ENCODE assay signal across 23 cellular contexts in genomic region chr4:82968972-82969371, GRCh38. TPM values are rescaled to one million over a fixed set of nuclear protein-coding genes. Genes with fewer than 3 reads are reported as not detected.
DNase-seq lines count a peak whose midpoint lies in the region; ATAC-seq and TF ChIP-seq lines count a peak whose summit lies in the region.
"Had no signal": no experiment of that assay in that cellular context is flagged by ENCODE, and none has a peak within 500 bp of the region (broad histone marks: within the 10 kb centered on the region; RNA-seq: fewer than 3 reads in every experiment).

No MANE protein-coding gene starts in this region.

- H3K27ac Mint-ChIP-seq in activated T-cell treated with anti-CD3 and anti-CD28 coated beads, Interleukin-2, amount 50 U/mL, for 72 hours = peak overlapping the region; percentile 58
- H3K27ac Mint-ChIP-seq in nephron progenitor cell = peak overlapping the region; percentile 33
- no peak overlapping the region for H3K27ac Mint-ChIP-seq in endodermal cell
- H3K27ac Mint-ChIP-seq: activated CD4-positive, alpha-beta T cell treated with anti-CD3 and anti-CD28 coated beads for 36 hours; B cell had no signal

- no peak for TF ChIP-seq CTCF in nephron progenitor cell (IDR thresholded peaks at IDR 0.05)
- TF ChIP-seq CTCF in endodermal cell (conservative IDR thresholded peaks at IDR 0.05) = no peak

- no peak for DNase-seq in activated T-cell treated with anti-CD3 and anti-CD28 coated beads, Interleukin-2, amount 50 U/mL, for 72 hours
- no peak for DNase-seq in activated T-cell treated with anti-CD3 and anti-CD28 coated beads, Interleukin-2, amount 50 U/mL, for 48 hours
- peak; percentile 5 for DNase-seq in NCI-H82 treated with DMSO at 0.1 percent for 48 hours (lab: John Stamatoyannopoulos, UW; ENCODE audit: unreplicated experiment)
- no peak for DNase-seq in nephron progenitor cell
- no peak for DNase-seq in endodermal cell
- DNase-seq in retina = no peak
- no peak for DNase-seq in Right ventricle myocardium superior
- DNase-seq: activated CD4-positive, alpha-beta T cell treated with anti-CD3 and anti-CD28 coated beads for 36 hours; activated effector memory CD4-positive, alpha-beta T cell treated with Interleukin-2 at 50 U/mL for 16 hours; COR-L47; cortex of kidney; EL; glutamatergic neuron; left cardiac atrium; naive thymus-derived CD8-positive, alpha-beta T cell; NCI-H2171; NCI-H526 treated with DMSO at 0.1 percent for 48 hours; SHP77; sigmoid colon; uterus had no signal

- H3K9me3 Mint-ChIP-seq in activated T-cell treated with anti-CD3 and anti-CD28 coated beads, Interleukin-2, amount 50 U/mL, for 72 hours = no peaks in the 10 kb centered on the region
- no peaks in the 10 kb centered on the region for H3K9me3 Mint-ChIP-seq in nephron progenitor cell
- no peaks in the 10 kb centered on the region for H3K9me3 Mint-ChIP-seq in endodermal cell
- H3K9me3 Mint-ChIP-seq: naive thymus-derived CD8-positive, alpha-beta T cell had no signal

- H3K27me3 Mint-ChIP-seq in activated T-cell treated with anti-CD3 and anti-CD28 coated beads, Interleukin-2, amount 50 U/mL, for 72 hours (ENCODE audit: low read depth) = no peaks in the 10 kb centered on the region
- H3K27me3 Mint-ChIP-seq in nephron progenitor cell (ENCODE audit: low read depth, poor library complexity) (no peaks in the 10 kb centered on the region), endodermal cell (ENCODE audit: insufficient read depth) (no peaks in the 10 kb centered on the region)
- H3K27me3 Mint-ChIP-seq: activated CD4-positive, alpha-beta T cell treated with anti-CD3 and anti-CD28 coated beads for 36 hours; B cell; naive thymus-derived CD8-positive, alpha-beta T cell had no signal

- ATAC-seq in activated T-cell treated with anti-CD3 and anti-CD28 coated beads, Interleukin-2, amount 50 U/mL, for 72 hours (replicated peaks in 1 of 2) = no peak
- ATAC-seq in HG02642 (IDR thresholded peaks at IDR 0.05; ENCODE audit: poor library complexity, unreplicated experiment) = peak; percentile 61
- ATAC-seq in Right ventricle myocardium superior (ENCODE audit: poor library complexity) = no peak
- ATAC-seq: activated CD4-positive, alpha-beta T cell treated with anti-CD3 and anti-CD28 coated beads for 36 hours; left cardiac atrium; naive thymus-derived CD8-positive, alpha-beta T cell had no signal

- no peak overlapping the region for H3K27ac ChIP-seq in endodermal cell (ENCODE audit: low read depth, low read length)
- H3K27ac ChIP-seq: parathyroid adenoma, sigmoid colon, uterus had no signal

- no peaks in the 10 kb centered on the region for H3K27me3 ChIP-seq in endodermal cell (ENCODE audit: control insufficient read depth, insufficient read depth, low read length, poor library complexity, severe bottlenecking)
- H3K27me3 ChIP-seq: sigmoid colon, uterus had no signal

- no peak overlapping the region for H3K4me3 Mint-ChIP-seq in activated T-cell treated with anti-CD3 and anti-CD28 coated beads, Interleukin-2, amount 50 U/mL, for 72 hours
- H3K4me3 Mint-ChIP-seq in nephron progenitor cell (no peak overlapping the region), endodermal cell (no peak overlapping the region)
- H3K4me3 Mint-ChIP-seq: activated CD4-positive, alpha-beta T cell treated with anti-CD3 and anti-CD28 coated beads for 36 hours; B cell; naive thymus-derived CD8-positive, alpha-beta T cell had no signal

- H3K36me3 Mint-ChIP-seq in activated T-cell treated with anti-CD3 and anti-CD28 coated beads, Interleukin-2, amount 50 U/mL, for 72 hours (ENCODE audit: insufficient read depth in 2 of 2) = peaks cover 3 to 26% of the 10 kb centered on the region in 2 donors
- H3K36me3 Mint-ChIP-seq in nephron progenitor cell (ENCODE audit: low read depth) (peaks cover 50% of the 10 kb centered on the region), endodermal cell (ENCODE audit: low read depth) (peaks cover 32% of the 10 kb centered on the region)

- peaks cover 3% of the 10 kb centered on the region for H3K4me1 ChIP-seq in endodermal cell (ENCODE audit: control insufficient read depth, insufficient read depth, low read length)
- H3K4me1 ChIP-seq: sigmoid colon, uterus had no signal

- no peak overlapping the region for H3K4me3 ChIP-seq in endodermal cell (ENCODE audit: low read length)
- H3K4me3 ChIP-seq: sigmoid colon, uterus had no signal

- H3K9me3 ChIP-seq in endodermal cell (ENCODE audit: control insufficient read depth, low read length) = no peaks in the 10 kb centered on the region
- H3K9me3 ChIP-seq: sigmoid colon, uterus had no signal

- H3K9ac ChIP-seq in endodermal cell (ENCODE audit: extremely low read depth, low read length, poor library complexity, severe bottlenecking) = no peak overlapping the region
- H3K9ac ChIP-seq: parathyroid adenoma had no signal

- H3K36me3 ChIP-seq in endodermal cell (ENCODE audit: control insufficient read depth, insufficient read depth, low read length) = peaks cover 46% of the 10 kb centered on the region
- H3K36me3 ChIP-seq: uterus had no signal

- H3K4me1 Mint-ChIP-seq in activated T-cell treated with anti-CD3 and anti-CD28 coated beads, Interleukin-2, amount 50 U/mL, for 72 hours (ENCODE audit: low read depth) = no peaks in the 10 kb centered on the region
- peaks cover 13% of the 10 kb centered on the region for H3K4me1 Mint-ChIP-seq in nephron progenitor cell
- peaks cover 9% of the 10 kb centered on the region for H3K4me1 Mint-ChIP-seq in endodermal cell
- H3K4me1 Mint-ChIP-seq: activated CD4-positive, alpha-beta T cell treated with anti-CD3 and anti-CD28 coated beads for 36 hours had no signal

- 88 to 90% methylated on average over 3 to 4 of the region's 4 CpGs for WGBS in endodermal cell (ENCODE audit: insufficient coverage in 1 of 2, insufficient read length in 1 of 2), 2 experiments

- intact Hi-C loops in Right ventricle myocardium superior (cut with DNase I) = no loop called here

RNA-seq across cellular contexts. Expression of gene LIN54, which starts 41.7 kb away (rescaled TPM):
- 10 to 100 TPM; 25.8 to 27.9 TPM for total RNA-seq in activated T-cell treated with anti-CD3 and anti-CD28 coated beads, Interleukin-2, amount 50 U/mL, for 72 hours
- total RNA-seq in endodermal cell (10 to 100 TPM; 14.5 to 18.1 TPM), Right ventricle myocardium superior (7.4 TPM)
- polyA plus RNA-seq in endodermal cell (2013, experiment 1 of 2) = 14.6 TPM
- polyA plus RNA-seq in endodermal cell (2013, experiment 2 of 2) = 13.5 TPM
